ENCODE assay signal across 8 cellular contexts in the genomic region with DNA sequence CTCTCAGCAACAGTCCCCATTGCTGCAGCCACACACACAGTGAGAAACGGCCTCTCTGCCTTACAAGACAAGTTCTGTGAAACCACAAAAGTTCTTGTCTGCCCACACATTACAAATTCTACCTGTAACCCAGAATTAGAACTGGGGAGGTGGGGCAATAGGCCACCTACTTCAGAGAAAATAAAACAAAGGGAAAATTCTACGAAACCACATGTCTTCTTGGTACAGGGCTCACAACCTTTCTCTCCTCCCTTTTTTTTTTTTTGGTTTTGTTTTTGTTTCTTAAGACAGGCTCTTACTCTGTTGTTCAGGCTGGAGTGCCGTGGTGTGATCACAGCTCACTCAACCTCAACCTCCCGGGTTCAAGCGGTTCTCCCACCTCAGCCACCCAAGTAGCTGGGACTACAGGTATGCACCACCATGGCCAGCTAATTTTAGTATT. TPM values are rescaled to one million over a fixed set of nuclear protein-coding genes. Genes with fewer than 3 reads are reported as not detected.
A peak's percentile ranks its signal among the peaks of the same experiment; 100 is the strongest.
DNase-seq lines count a peak whose midpoint lies in the region; ATAC-seq and TF ChIP-seq lines count a peak whose summit lies in the region.

No MANE protein-coding gene starts in this region.

- DNase-seq in activated CD4-positive, alpha-beta T cell treated with anti-CD3 and anti-CD28 coated beads for 48 hours, result peak; percentile 59
- peak; percentile 5 to 28 for DNase-seq in stimulated activated CD4-positive, alpha-beta T cell treated with anti-CD3 and anti-CD28 coated beads, Interleukin-12 subunit alpha, Interleukin-12 subunit beta, amount 100 ng/mL, for 24 hours (ENCODE audit: low read depth in 2 of 2)
- no peak for DNase-seq in COR-L47 (lab: John Stamatoyannopoulos, UW)
- DNase-seq in foreskin melanocyte, result no peak
- DNase-seq in inferior parietal cortex (ENCODE audit: extremely low spot score), result no peak
- DNase-seq in heart right ventricle, result no peak

- H3K4me3 ChIP-seq in heart right ventricle, result no peak overlapping the region

- no peaks in the 10 kb centered on the region for H3K27me3 ChIP-seq in heart right ventricle

- intact Hi-C loops in heart right ventricle (cut with DNase I), result no loop called here

- H3K27ac ChIP-seq in heart right ventricle, result no peak overlapping the region

- H3K36me3 ChIP-seq in heart right ventricle, result no peaks in the 10 kb centered on the region

- peaks cover 0 to 10% (median 0%) of the 10 kb centered on the region in 9 donors for H3K4me1 ChIP-seq in heart right ventricle

- TF ChIP-seq CTCF in heart right ventricle (IDR thresholded peaks at IDR 0.05), result no peak

- ATAC-seq in GM18868 (IDR thresholded peaks at IDR 0.05; ENCODE audit: unreplicated experiment) (peak; percentile 91), HG02852 (IDR thresholded peaks at IDR 0.05; ENCODE audit: unreplicated experiment) (peak; percentile 97), heart right ventricle (no peak)

- 79 to 83% methylated on average over 5 of the region's 5 CpGs for WGBS in heart right ventricle, 2 donors

- no peaks in the 10 kb centered on the region for H3K9me3 ChIP-seq in heart right ventricle

RNA-seq across cellular contexts. Expression of gene LPAR3, which starts 30.2 kb away (rescaled TPM):
- 10 to 100 TPM in 7 of 10 donors, 1 to 10 TPM in 3; 4.9 to 17.3 (median 11.9) TPM for total RNA-seq in heart right ventricle
- 1 to 10 TPM; 4.7 to 8.4 TPM for polyA plus RNA-seq in heart right ventricle

Comparison
In these comparisons a context has a peak if more than half of its experiments do, and no peak if none do; other contexts are left out.
1. ATAC-seq: peak in GM18868 (single experiment) and HG02852 (single experiment); none in heart right ventricle (0 of 8).
2. DNase-seq: peak in activated CD4-positive, alpha-beta T cell treated with anti-CD3 and anti-CD28 coated beads for 48 hours (single experiment) and stimulated activated CD4-positive, alpha-beta T cell treated with anti-CD3 and anti-CD28 coated beads, Interleukin-12 subunit alpha, Interleukin-12 subunit beta, amount 100 ng/mL, for 24 hours (2 of 2); none in COR-L47 (single experiment), foreskin melanocyte (single experiment), inferior parietal cortex (single experiment) and heart right ventricle (0 of 2).